In the genomic region with DNA sequence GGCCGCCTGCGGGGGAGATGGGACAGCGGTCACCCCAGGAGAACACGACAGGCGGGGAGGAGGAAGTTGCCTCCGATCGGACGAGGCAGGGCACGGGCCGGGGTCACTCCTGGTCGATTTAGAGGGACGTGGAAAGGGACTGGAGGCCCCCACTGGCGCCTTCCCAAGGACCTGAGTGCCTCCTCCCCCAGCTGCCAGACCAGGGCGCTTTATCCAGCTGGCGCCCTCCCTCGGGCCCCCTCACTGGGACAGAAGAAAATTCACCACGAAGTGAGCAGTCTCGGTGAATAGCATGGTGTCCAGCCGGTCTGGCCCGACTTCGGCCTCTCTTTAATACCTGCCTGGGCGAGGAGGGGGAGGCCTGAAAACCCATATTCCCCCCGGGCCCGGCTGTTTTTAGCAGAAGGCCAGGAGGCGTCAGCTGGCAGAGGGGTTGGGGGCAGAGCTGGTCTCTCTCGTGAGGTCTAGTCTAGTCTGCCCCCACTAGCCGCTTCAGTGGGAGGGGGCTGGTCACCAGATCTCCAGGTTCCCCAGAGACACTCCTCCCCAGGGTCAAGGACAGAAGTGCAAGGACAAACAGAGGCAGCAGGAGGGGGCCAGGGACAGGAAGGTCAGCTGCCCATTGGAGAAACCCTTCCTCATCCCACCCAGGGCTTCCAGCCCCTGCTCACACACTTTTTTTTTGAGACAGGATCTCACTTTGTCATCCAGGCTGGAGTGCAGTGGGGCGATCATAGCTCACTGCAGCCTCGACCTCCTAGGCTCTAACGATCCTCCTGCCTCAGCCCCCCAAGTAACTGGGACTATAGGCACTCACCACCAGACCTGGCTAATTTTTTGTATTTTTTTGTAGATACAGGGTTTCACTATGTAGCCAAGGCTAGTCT, we compare ENCODE assay signal across 1 cellular context.
TF ChIP-seq lines count a peak whose summit lies in the region.

No MANE protein-coding gene starts in this region.

TF ChIP-seq in HepG2, 621 proteins besides CTCF, POLR2A, EP300 and RAD21 (continued from another document and continues in another):
- TF ChIP-seq CREB1 (IDR thresholded peaks at IDR 0.05) (no peak), CREB1 (CRISPR knock-in tag; IDR thresholded peaks at IDR 0.05) (no peak), YY1 (IDR thresholded peaks at IDR 0.05; ENCODE audit: insufficient read depth, insufficient replicate concordance, low read depth, low read length) (no peak), ZNF550 (CRISPR knock-in tag; IDR thresholded peaks at IDR 0.05; ENCODE audit: borderline replicate concordance) (no peak), PPARG (CRISPR knock-in tag; conservative IDR thresholded peaks at IDR 0.05) (no peak), SRSF1 (optimal IDR thresholded peaks at IDR 0.05; ENCODE audit: low read depth, low read length) (peak; percentile 61), ZNF296 (CRISPR knock-in tag; conservative IDR thresholded peaks at IDR 0.05) (no peak), SMARCC2 (IDR thresholded peaks at IDR 0.05) (no peak), ZFP36L2 (CRISPR knock-in tag; IDR thresholded peaks at IDR 0.05) (no peak), EEA1 (CRISPR knock-in tag; IDR thresholded peaks at IDR 0.05; ENCODE audit: borderline replicate concordance) (no peak), FOSL1 (CRISPR knock-in tag; IDR thresholded peaks at IDR 0.05; ENCODE audit: borderline replicate concordance) (no peak), ZNF703 (CRISPR knock-in tag; IDR thresholded peaks at IDR 0.05; ENCODE audit: borderline replicate concordance) (peak; percentile 53; the same call in 1 of the 2 replicates), SAP130 (CRISPR knock-in tag; IDR thresholded peaks at IDR 0.05; ENCODE audit: low read depth) (no peak), RBM22 (optimal IDR thresholded peaks at IDR 0.05; ENCODE audit: low read length) (no peak), KDM3A (CRISPR knock-in tag; IDR thresholded peaks at IDR 0.05; ENCODE audit: low read depth) (no peak), ZNF720 (CRISPR knock-in tag; IDR thresholded peaks at IDR 0.05) (no peak), REPIN1 (CRISPR knock-in tag; IDR thresholded peaks at IDR 0.05; ENCODE audit: borderline replicate concordance, low read depth) (no peak), SRSF4 (IDR thresholded peaks at IDR 0.05; ENCODE audit: low read depth, low read length, poor library complexity, severe bottlenecking) (no peak), KDM4B (CRISPR knock-in tag; IDR thresholded peaks at IDR 0.05) (no peak), SALL2 (CRISPR knock-in tag; IDR thresholded peaks at IDR 0.05) (peak; percentile 87; the same call in 1 of the 2 replicates), MAF1 (CRISPR knock-in tag; IDR thresholded peaks at IDR 0.05; ENCODE audit: borderline replicate concordance) (no peak), ZNF781 (CRISPR knock-in tag; IDR thresholded peaks at IDR 0.05; ENCODE audit: borderline replicate concordance, not compliant biosample characterization) (peak; percentile 22), FOXJ3 (CRISPR knock-in tag; IDR thresholded peaks at IDR 0.05; ENCODE audit: borderline replicate concordance) (no peak), NFATC3 (CRISPR knock-in tag; IDR thresholded peaks at IDR 0.05) (no peak), MED8 (CRISPR knock-in tag; IDR thresholded peaks at IDR 0.05; ENCODE audit: insufficient replicate concordance) (no peak), ZNF350 (CRISPR knock-in tag; IDR thresholded peaks at IDR 0.05; ENCODE audit: borderline replicate concordance, low read depth) (0 out of 2 replicates have a peak, but pooled peaks have one; percentile 18), ZNF354B (CRISPR knock-in tag; IDR thresholded peaks at IDR 0.05) (no peak), ZSCAN25 (CRISPR knock-in tag; IDR thresholded peaks at IDR 0.05) (no peak), JUN (CRISPR knock-in tag; IDR thresholded peaks at IDR 0.05) (no peak), ZNF749 (CRISPR knock-in tag; IDR thresholded peaks at IDR 0.05; ENCODE audit: borderline replicate concordance) (no peak), ZNF34 (CRISPR knock-in tag; IDR thresholded peaks at IDR 0.05; ENCODE audit: borderline replicate concordance) (0 out of 2 replicates have a peak, but pooled peaks have one; percentile 19), ARNTL (CRISPR knock-in tag; IDR thresholded peaks at IDR 0.05) (no peak), ZNF337 (CRISPR knock-in tag; IDR thresholded peaks at IDR 0.05; ENCODE audit: borderline replicate concordance, low read depth) (no peak)
- TF ChIP-seq, protein P1, sequence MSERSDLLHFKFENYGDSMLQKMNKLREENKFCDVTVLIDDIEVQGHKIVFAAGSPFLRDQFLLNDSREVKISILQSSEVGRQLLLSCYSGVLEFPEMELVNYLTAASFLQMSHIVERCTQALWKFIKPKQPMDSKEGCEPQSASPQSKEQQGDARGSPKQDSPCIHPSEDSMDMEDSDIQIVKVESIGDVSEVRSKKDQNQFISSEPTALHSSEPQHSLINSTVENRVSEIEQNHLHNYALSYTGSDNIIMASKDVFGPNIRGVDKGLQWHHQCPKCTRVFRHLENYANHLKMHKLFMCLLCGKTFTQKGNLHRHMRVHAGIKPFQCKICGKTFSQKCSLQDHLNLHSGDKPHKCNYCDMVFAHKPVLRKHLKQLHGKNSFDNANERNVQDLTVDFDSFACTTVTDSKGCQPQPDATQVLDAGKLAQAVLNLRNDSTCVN (CRISPR knock-in tag; IDR thresholded peaks at IDR 0.05; ENCODE audit: borderline replicate concordance) = no peak
- TF ChIP-seq, protein P2, sequence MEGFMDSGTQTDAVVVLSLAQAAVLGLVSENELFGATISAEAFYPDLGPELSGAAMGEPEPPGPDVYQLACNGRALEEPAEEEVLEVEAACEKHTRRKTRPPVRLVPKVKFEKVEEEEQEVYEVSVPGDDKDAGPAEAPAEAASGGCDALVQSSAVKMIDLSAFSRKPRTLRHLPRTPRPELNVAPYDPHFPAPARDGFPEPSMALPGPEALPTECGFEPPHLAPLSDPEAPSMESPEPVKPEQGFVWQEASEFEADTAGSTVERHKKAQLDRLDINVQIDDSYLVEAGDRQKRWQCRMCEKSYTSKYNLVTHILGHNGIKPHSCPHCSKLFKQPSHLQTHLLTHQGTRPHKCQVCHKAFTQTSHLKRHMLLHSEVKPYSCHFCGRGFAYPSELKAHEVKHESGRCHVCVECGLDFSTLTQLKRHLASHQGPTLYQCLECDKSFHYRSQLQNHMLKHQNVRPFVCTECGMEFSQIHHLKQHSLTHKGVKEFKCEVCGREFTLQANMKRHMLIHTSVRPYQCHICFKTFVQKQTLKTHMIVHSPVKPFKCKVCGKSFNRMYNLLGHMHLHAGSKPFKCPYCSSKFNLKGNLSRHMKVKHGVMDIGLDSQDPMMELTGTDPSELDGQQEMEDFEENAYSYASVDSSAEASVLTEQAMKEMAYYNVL (CRISPR knock-in tag; IDR thresholded peaks at IDR 0.05; ENCODE audit: borderline replicate concordance) = no peak
- TF ChIP-seq, protein P3, sequence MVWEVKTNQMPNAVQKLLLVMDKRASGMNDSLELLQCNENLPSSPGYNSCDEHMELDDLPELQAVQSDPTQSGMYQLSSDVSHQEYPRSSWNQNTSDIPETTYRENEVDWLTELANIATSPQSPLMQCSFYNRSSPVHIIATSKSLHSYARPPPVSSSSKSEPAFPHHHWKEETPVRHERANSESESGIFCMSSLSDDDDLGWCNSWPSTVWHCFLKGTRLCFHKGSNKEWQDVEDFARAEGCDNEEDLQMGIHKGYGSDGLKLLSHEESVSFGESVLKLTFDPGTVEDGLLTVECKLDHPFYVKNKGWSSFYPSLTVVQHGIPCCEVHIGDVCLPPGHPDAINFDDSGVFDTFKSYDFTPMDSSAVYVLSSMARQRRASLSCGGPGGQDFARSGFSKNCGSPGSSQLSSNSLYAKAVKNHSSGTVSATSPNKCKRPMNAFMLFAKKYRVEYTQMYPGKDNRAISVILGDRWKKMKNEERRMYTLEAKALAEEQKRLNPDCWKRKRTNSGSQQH (CRISPR knock-in tag; IDR thresholded peaks at IDR 0.05; ENCODE audit: low read depth) = peak; percentile 74; the same call in 1 of the 2 replicates
- TF ChIP-seq, protein P4, sequence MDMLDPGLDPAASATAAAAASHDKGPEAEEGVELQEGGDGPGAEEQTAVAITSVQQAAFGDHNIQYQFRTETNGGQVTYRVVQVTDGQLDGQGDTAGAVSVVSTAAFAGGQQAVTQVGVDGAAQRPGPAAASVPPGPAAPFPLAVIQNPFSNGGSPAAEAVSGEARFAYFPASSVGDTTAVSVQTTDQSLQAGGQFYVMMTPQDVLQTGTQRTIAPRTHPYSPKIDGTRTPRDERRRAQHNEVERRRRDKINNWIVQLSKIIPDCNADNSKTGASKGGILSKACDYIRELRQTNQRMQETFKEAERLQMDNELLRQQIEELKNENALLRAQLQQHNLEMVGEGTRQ (IDR thresholded peaks at IDR 0.05; ENCODE audit: low read depth, low read length) = no peak
- TF ChIP-seq, protein P4 (CRISPR knock-in tag; IDR thresholded peaks at IDR 0.05; ENCODE audit: borderline replicate concordance) = no peak; the same call in 1 of the 2 replicates
- TF ChIP-seq, protein P5, sequence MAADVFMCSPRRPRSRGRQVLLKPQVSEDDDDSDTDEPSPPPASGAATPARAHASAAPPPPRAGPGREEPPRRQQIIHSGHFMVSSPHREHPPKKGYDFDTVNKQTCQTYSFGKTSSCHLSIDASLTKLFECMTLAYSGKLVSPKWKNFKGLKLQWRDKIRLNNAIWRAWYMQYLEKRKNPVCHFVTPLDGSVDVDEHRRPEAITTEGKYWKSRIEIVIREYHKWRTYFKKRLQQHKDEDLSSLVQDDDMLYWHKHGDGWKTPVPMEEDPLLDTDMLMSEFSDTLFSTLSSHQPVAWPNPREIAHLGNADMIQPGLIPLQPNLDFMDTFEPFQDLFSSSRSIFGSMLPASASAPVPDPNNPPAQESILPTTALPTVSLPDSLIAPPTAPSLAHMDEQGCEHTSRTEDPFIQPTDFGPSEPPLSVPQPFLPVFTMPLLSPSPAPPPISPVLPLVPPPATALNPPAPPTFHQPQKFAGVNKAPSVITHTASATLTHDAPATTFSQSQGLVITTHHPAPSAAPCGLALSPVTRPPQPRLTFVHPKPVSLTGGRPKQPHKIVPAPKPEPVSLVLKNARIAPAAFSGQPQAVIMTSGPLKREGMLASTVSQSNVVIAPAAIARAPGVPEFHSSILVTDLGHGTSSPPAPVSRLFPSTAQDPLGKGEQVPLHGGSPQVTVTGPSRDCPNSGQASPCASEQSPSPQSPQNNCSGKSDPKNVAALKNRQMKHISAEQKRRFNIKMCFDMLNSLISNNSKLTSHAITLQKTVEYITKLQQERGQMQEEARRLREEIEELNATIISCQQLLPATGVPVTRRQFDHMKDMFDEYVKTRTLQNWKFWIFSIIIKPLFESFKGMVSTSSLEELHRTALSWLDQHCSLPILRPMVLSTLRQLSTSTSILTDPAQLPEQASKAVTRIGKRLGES (CRISPR knock-in tag; IDR thresholded peaks at IDR 0.05; ENCODE audit: borderline replicate concordance) = peak; percentile 0; the same call in 1 of the 2 replicates
- TF ChIP-seq, protein P6, sequence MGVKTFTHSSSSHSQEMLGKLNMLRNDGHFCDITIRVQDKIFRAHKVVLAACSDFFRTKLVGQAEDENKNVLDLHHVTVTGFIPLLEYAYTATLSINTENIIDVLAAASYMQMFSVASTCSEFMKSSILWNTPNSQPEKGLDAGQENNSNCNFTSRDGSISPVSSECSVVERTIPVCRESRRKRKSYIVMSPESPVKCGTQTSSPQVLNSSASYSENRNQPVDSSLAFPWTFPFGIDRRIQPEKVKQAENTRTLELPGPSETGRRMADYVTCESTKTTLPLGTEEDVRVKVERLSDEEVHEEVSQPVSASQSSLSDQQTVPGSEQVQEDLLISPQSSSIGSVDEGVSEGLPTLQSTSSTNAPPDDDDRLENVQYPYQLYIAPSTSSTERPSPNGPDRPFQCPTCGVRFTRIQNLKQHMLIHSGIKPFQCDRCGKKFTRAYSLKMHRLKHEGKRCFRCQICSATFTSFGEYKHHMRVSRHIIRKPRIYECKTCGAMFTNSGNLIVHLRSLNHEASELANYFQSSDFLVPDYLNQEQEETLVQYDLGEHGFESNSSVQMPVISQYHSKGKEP (CRISPR knock-in tag; IDR thresholded peaks at IDR 0.05) = no peak
- TF ChIP-seq, protein P7, sequence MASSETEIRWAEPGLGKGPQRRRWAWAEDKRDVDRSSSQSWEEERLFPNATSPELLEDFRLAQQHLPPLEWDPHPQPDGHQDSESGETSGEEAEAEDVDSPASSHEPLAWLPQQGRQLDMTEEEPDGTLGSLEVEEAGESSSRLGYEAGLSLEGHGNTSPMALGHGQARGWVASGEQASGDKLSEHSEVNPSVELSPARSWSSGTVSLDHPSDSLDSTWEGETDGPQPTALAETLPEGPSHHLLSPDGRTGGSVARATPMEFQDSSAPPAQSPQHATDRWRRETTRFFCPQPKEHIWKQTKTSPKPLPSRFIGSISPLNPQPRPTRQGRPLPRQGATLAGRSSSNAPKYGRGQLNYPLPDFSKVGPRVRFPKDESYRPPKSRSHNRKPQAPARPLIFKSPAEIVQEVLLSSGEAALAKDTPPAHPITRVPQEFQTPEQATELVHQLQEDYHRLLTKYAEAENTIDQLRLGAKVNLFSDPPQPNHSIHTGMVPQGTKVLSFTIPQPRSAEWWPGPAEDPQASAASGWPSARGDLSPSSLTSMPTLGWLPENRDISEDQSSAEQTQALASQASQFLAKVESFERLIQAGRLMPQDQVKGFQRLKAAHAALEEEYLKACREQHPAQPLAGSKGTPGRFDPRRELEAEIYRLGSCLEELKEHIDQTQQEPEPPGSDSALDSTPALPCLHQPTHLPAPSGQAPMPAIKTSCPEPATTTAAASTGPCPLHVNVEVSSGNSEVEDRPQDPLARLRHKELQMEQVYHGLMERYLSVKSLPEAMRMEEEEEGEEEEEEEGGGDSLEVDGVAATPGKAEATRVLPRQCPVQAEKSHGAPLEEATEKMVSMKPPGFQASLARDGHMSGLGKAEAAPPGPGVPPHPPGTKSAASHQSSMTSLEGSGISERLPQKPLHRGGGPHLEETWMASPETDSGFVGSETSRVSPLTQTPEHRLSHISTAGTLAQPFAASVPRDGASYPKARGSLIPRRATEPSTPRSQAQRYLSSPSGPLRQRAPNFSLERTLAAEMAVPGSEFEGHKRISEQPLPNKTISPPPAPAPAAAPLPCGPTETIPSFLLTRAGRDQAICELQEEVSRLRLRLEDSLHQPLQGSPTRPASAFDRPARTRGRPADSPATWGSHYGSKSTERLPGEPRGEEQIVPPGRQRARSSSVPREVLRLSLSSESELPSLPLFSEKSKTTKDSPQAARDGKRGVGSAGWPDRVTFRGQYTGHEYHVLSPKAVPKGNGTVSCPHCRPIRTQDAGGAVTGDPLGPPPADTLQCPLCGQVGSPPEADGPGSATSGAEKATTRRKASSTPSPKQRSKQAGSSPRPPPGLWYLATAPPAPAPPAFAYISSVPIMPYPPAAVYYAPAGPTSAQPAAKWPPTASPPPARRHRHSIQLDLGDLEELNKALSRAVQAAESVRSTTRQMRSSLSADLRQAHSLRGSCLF (CRISPR knock-in tag; IDR thresholded peaks at IDR 0.05; ENCODE audit: borderline replicate concordance) = no peak
- TF ChIP-seq, protein P8, sequence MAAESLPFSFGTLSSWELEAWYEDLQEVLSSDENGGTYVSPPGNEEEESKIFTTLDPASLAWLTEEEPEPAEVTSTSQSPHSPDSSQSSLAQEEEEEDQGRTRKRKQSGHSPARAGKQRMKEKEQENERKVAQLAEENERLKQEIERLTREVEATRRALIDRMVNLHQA (CRISPR knock-in tag; IDR thresholded peaks at IDR 0.05) = no peak; the same call in 1 of the 2 replicates
